In the genomic region with DNA sequence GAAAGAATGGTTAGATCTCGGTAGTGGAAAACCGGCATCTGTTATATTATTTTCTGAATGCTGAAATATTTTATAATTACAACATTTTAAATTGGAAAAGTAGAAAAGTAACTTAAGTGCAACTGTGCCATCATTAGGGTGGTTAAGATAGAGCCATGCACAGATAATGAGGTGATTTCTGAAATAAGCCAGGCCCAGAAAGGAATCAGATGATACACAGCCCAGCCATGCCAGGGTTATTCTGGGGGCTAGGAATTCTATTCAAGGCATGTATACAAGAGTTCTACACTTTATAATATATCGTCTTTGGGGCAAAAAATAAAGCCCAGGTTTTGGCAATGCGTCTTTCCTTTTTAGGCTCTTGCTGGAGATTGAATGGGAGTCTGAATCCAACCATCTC, we compare ENCODE assay signal across 1 cellular context.
TF ChIP-seq lines count a peak whose summit lies in the region.

No MANE protein-coding gene starts in this region.

TF ChIP-seq in H1, 55 proteins besides CTCF, POLR2A, EP300 and RAD21:
- TF ChIP-seq SRF (IDR thresholded peaks at IDR 0.05; ENCODE audit: low read depth, low read length) (no peak), SP1 (IDR thresholded peaks at IDR 0.05; ENCODE audit: low read depth, low read length) (no peak), HDAC2 (IDR thresholded peaks at IDR 0.05; ENCODE audit: borderline replicate concordance in 1 of 2, low read depth in 2 of 2, low read length in 2 of 2) (no peak), HDAC6 (IDR thresholded peaks at IDR 0.05; ENCODE audit: low read depth, low read length) (no peak), SIX5 (IDR thresholded peaks at IDR 0.05; ENCODE audit: low read depth, low read length) (no peak), CBX8 (IDR thresholded peaks at IDR 0.05; ENCODE audit: borderline replicate concordance, low read depth, low read length) (no peak), CHD2 (IDR thresholded peaks at IDR 0.05; ENCODE audit: low read length) (no peak), NANOG (IDR thresholded peaks at IDR 0.05; ENCODE audit: insufficient read depth, low read depth, low read length, poor library complexity, severe bottlenecking) (no peak), EGR1 (IDR thresholded peaks at IDR 0.05; ENCODE audit: borderline replicate concordance, low read depth, low read length) (no peak)
- TF ChIP-seq, protein P1, sequence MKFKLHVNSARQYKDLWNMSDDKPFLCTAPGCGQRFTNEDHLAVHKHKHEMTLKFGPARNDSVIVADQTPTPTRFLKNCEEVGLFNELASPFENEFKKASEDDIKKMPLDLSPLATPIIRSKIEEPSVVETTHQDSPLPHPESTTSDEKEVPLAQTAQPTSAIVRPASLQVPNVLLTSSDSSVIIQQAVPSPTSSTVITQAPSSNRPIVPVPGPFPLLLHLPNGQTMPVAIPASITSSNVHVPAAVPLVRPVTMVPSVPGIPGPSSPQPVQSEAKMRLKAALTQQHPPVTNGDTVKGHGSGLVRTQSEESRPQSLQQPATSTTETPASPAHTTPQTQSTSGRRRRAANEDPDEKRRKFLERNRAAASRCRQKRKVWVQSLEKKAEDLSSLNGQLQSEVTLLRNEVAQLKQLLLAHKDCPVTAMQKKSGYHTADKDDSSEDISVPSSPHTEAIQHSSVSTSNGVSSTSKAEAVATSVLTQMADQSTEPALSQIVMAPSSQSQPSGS (IDR thresholded peaks at IDR 0.05; ENCODE audit: low read length): no peak
